8 cellular contexts compared by ENCODE assay signal in genomic region chrX:15815779-15816452, GRCh38. TPM values are rescaled to one million over a fixed set of nuclear protein-coding genes. Genes with fewer than 3 reads are reported as not detected.
DNase-seq lines count a peak whose midpoint lies in the region; ATAC-seq and TF ChIP-seq lines count a peak whose summit lies in the region.

No MANE protein-coding gene starts in this region.

- TF ChIP-seq POLR2A in uterus (IDR thresholded peaks at IDR 0.05): no peak

- peak overlapping the region; percentile 49 for H3K4me3 Mint-ChIP-seq in activated T-helper 17 cell treated with anti-CD3 and anti-CD28 coated beads, Interleukin-2, amount 50 U/mL, for 72 hours

- H3K36me3 ChIP-seq in KMS-11 (ENCODE audit: insufficient read depth) (no peaks in the 10 kb centered on the region), uterus (no peaks in the 10 kb centered on the region)

- ATAC-seq in GM19467 (IDR thresholded peaks at IDR 0.05; ENCODE audit: unreplicated experiment): peak; percentile 74
- ATAC-seq in activated T-helper 17 cell treated with anti-CD3 and anti-CD28 coated beads, Interleukin-2, amount 50 U/mL, for 72 hours (replicated peaks): peak; percentile 71

- no peaks in the 10 kb centered on the region for H3K79me2 ChIP-seq in KMS-11 (ENCODE audit: insufficient read depth, low read depth)

- intact Hi-C loops in uterus (cut with DNase I; ENCODE audit: low total_unique reads): no loop called here

- H3K27me3 ChIP-seq in KMS-11 (ENCODE audit: insufficient read depth, low read depth): no peaks in the 10 kb centered on the region
- H3K27me3 ChIP-seq in uterus: no peaks in the 10 kb centered on the region

- no peak overlapping the region for H2AFZ ChIP-seq in KMS-11 (ENCODE audit: low read depth)

- H3K9me3 Mint-ChIP-seq in activated T-helper 17 cell treated with anti-CD3 and anti-CD28 coated beads, Interleukin-2, amount 50 U/mL, for 72 hours: no peaks in the 10 kb centered on the region

- no peaks in the 10 kb centered on the region for H4K20me1 ChIP-seq in KMS-11 (ENCODE audit: insufficient read depth)

- no peak overlapping the region for H3K9ac ChIP-seq in KMS-11

- H3K27ac Mint-ChIP-seq in activated T-helper 17 cell treated with anti-CD3 and anti-CD28 coated beads, Interleukin-2, amount 50 U/mL, for 72 hours: no peak overlapping the region

- peaks cover 83% of the 10 kb centered on the region for H3K36me3 Mint-ChIP-seq in activated T-helper 17 cell treated with anti-CD3 and anti-CD28 coated beads, Interleukin-2, amount 50 U/mL, for 72 hours (ENCODE audit: low read depth)

- H3K4me1 ChIP-seq in KMS-11 (ENCODE audit: low read depth, poor library complexity, severe bottlenecking) (peaks cover 18% of the 10 kb centered on the region), uterus (no peaks in the 10 kb centered on the region)

- peaks cover 18% of the 10 kb centered on the region for H3K4me1 Mint-ChIP-seq in activated T-helper 17 cell treated with anti-CD3 and anti-CD28 coated beads, Interleukin-2, amount 50 U/mL, for 72 hours

- no peaks in the 10 kb centered on the region for H3K27me3 Mint-ChIP-seq in activated T-helper 17 cell treated with anti-CD3 and anti-CD28 coated beads, Interleukin-2, amount 50 U/mL, for 72 hours

- TF ChIP-seq CTCF in KMS-11 (conservative IDR thresholded peaks at IDR 0.05; ENCODE audit: low read depth, low read length) (peak; percentile 29), uterus (IDR thresholded peaks at IDR 0.05) (no peak)

- DNase-seq in GF-D8 (lab: John Stamatoyannopoulos, UW) (peak; percentile 63), inferior parietal cortex (ENCODE audit: extremely low spot score) (peak; percentile 13), uterus (no peak), DMS79 (lab: John Stamatoyannopoulos, UW) (no peak), NCI-H748 treated with DMSO at 0.1 percent for 48 hours (lab: John Stamatoyannopoulos, UW) (no peak)

- H3K27ac ChIP-seq in KMS-11 (no peak overlapping the region), uterus (no peak overlapping the region)

- H3K9me3 ChIP-seq in uterus: no peaks in the 10 kb centered on the region

- H3K4me3 ChIP-seq in KMS-11 (IDR thresholded peaks at IDR 0.05; ENCODE audit: insufficient read depth, low read depth, low read length): no peak overlapping the region
- no peak overlapping the region for H3K4me3 ChIP-seq in uterus

- peak overlapping the region; percentile 50 for H3K4me2 ChIP-seq in KMS-11

RNA-seq across cellular contexts. Expression of gene ZRSR2, which starts 25.6 kb away (rescaled TPM):
- 10 to 100 TPM; 10.0 to 11.6 TPM for total RNA-seq in activated T-helper 17 cell treated with anti-CD3 and anti-CD28 coated beads, Interleukin-2, amount 50 U/mL, for 72 hours
- 10 to 100 TPM in 2 of 4 donors, 1 to 10 TPM in 2; 1.8 to 28.2 (median 11.6) TPM for total RNA-seq in uterus

RNA-seq across cellular contexts. Expression of gene AP1S2, which starts 38.7 kb away (rescaled TPM):
- 10 to 100 TPM; 20.6 to 25.2 TPM for total RNA-seq in activated T-helper 17 cell treated with anti-CD3 and anti-CD28 coated beads, Interleukin-2, amount 50 U/mL, for 72 hours
- total RNA-seq in uterus: 100 to 1,000 TPM in 1 of 4 donors, 10 to 100 TPM in 3; 64.7 to 112 (median 73.9) TPM

Comparison
In these comparisons a context has a peak if more than half of its experiments do, and no peak if none do; other contexts are left out.
1. DNase-seq: peak in GF-D8 (single experiment) and inferior parietal cortex (single experiment); none in uterus (0 of 2), DMS79 (single experiment) and NCI-H748 treated with DMSO at 0.1 percent for 48 hours (single experiment).